ENCODE assay signal across 20 cellular contexts in the genomic region with DNA sequence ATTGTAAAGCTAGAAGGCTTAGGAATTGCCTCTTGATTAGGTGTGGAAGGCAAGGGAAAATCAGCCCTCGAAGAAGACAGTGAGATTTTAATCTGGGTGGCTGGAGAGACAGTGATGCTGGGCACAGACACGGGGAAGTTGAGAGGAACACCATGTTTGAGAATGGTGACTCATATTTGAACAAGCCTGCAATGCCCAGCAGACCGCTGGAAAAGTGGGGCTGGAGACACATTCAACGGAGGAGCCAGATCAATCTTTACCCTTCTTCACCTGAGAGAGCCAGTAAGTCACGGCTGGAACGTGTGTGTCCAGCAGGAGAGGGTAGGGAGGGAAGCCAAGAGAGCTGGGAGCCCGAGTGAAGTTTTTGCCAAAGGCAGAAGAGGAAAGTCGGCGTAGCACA. TPM values are rescaled to one million over a fixed set of nuclear protein-coding genes. Genes with fewer than 3 reads are reported as not detected.
DNase-seq lines count a peak whose midpoint lies in the region; ATAC-seq, FAIRE-seq and TF ChIP-seq lines count a peak whose summit lies in the region.
"Had no signal": no experiment of that assay in that cellular context is flagged by ENCODE, and none has a peak within 500 bp of the region (broad histone marks: within the 10 kb centered on the region; RNA-seq: fewer than 3 reads in every experiment).

No MANE protein-coding gene starts in this region.

- no peak for DNase-seq in A549 (ENCODE audit: low read depth in 1 of 2, low spot score in 1 of 2)
- peak; percentile 48 for DNase-seq in PC-3
- no peak for DNase-seq in gastrocnemius medialis
- no peak for DNase-seq in vagina (ENCODE audit: extremely low spot score in 2 of 2)
- no peak for DNase-seq in SHP77 (lab: John Stamatoyannopoulos, UW)
- no peak for DNase-seq in kidney glomerular epithelial cell (lab: John Stamatoyannopoulos, UW)
- DNase-seq: CD4-positive, alpha-beta memory T cell; DMS 273 treated with DMSO at 0.1 percent for 48 hours; DMS79; GF-D8; H7; HFFc6; KG1 had no signal

- H3K9ac ChIP-seq in PC-3 (ENCODE audit: low read length): no peak overlapping the region
- H3K9ac ChIP-seq: BLaER1 had no signal

- H3K4me3 ChIP-seq in A549 (no peak overlapping the region), PC-3 (ENCODE audit: low read length) (no peak overlapping the region), gastrocnemius medialis (no peak overlapping the region), vagina (no peak overlapping the region)
- H3K4me3 ChIP-seq: BLaER1, GM23338 had no signal

- H3K27ac ChIP-seq in A549: no peak overlapping the region
- no peak overlapping the region for H3K27ac ChIP-seq in PC-3 (ENCODE audit: low read length)
- peak overlapping the region in 3 of 4 donors; percentile 79 to 92 (median 89) for H3K27ac ChIP-seq in gastrocnemius medialis
- H3K27ac ChIP-seq in vagina: peak overlapping the region; percentile 93
- H3K27ac ChIP-seq: 22Rv1, BLaER1 had no signal

- 13% methylated on average over 9 of the region's 9 CpGs for WGBS in A549 (ENCODE audit: missing lambda C conversion rate)

- H2AFZ ChIP-seq in PC-3 (ENCODE audit: low read length): peak overlapping the region; percentile 3; the same call in 1 of the 2 replicates
- H2AFZ ChIP-seq: GM23338 had no signal

- H3K27me3 ChIP-seq in PC-3 (ENCODE audit: low read length) (peaks cover 3% of the 10 kb centered on the region), gastrocnemius medialis (no peaks in the 10 kb centered on the region), vagina (no peaks in the 10 kb centered on the region)

- H3K9me3 ChIP-seq in A549: no peaks in the 10 kb centered on the region; the same call in 2 of the 3 replicates
- no peaks in the 10 kb centered on the region for H3K9me3 ChIP-seq in PC-3 (ENCODE audit: low read length)
- H3K9me3 ChIP-seq in gastrocnemius medialis: no peaks in the 10 kb centered on the region
- H3K9me3 ChIP-seq in vagina: no peaks in the 10 kb centered on the region

- H3K9me2 ChIP-seq in PC-3 (replicated peaks; ENCODE audit: low read length): no peaks in the 10 kb centered on the region

- POLR2A ChIA-PET in A549 (lab: Yijun Ruan, JAX) (no interaction called here), PC-3 (lab: Charles Lee; ENCODE audit: unreplicated experiment) (no interaction called here)

- in situ Hi-C loops in gastrocnemius medialis (cut with MboI; ENCODE audit: low sequenced_read_pairs in 4 of 4): no loop called here

- H3K79me2 ChIP-seq in PC-3 (ENCODE audit: low read length): peaks cover 2% of the 10 kb centered on the region; the same call in 1 of the 2 replicates

- ATAC-seq in A549 (peak; percentile 45 to 61; a peak in 2 of 6 replicates), PC-3 (peak; percentile 76), gastrocnemius medialis (no peak), HG02884 (IDR thresholded peaks at IDR 0.05; ENCODE audit: unreplicated experiment) (no peak)
- ATAC-seq: GM23338, HCT116 had no signal

- H4K20me1 ChIP-seq in PC-3 (ENCODE audit: low read length): no peaks in the 10 kb centered on the region

- no peak for FAIRE-seq in A549 (lab: Jason Lieb, UNC)

- no TSS peak for BruUV-seq in PC-3 (replicated peaks; lab: Mats Ljungman, UMichigan)

- no peak for TF ChIP-seq EP300 in A549 (IDR thresholded peaks at IDR 0.05)

- TF ChIP-seq RAD21 in A549 (conservative IDR thresholded peaks at IDR 0.05 in 1 of 2, IDR thresholded peaks at IDR 0.05 in 1 of 2): no peak

- TF ChIP-seq POLR2A in A549 (IDR thresholded peaks at IDR 0.05; ENCODE audit: low read length) (no peak), gastrocnemius medialis (IDR thresholded peaks at IDR 0.05) (no peak), vagina (IDR thresholded peaks at IDR 0.05) (no peak)

- H3K36me3 ChIP-seq in PC-3 (ENCODE audit: low read depth, low read length) (no peaks in the 10 kb centered on the region), gastrocnemius medialis (no peaks in the 10 kb centered on the region), vagina (no peaks in the 10 kb centered on the region)
- H3K36me3 ChIP-seq: BLaER1 had no signal

- intact Hi-C loops in PC-3 (cut with micrococcal nuclease): no loop called here
- intact Hi-C loops in gastrocnemius medialis (cut with DNase I; ENCODE audit: low total_unique reads): loop anchor here (5.0 kb wide), 1 partner anchor 36 kb away; no protein-coding TSS in a partner anchor
- intact Hi-C loops in vagina (cut with DNase I): no loop called here

- H3K4me1 ChIP-seq in A549 (0 out of 3 replicates have a peak, but pooled peaks cover 4% of the 10 kb centered on the region), PC-3 (ENCODE audit: insufficient read depth, low read length) (peaks cover 17% of the 10 kb centered on the region), gastrocnemius medialis (peaks cover 22 to 24% of the 10 kb centered on the region in 2 donors), vagina (peaks cover 9% of the 10 kb centered on the region)

- no peak for TF ChIP-seq CTCF in A549 (IDR thresholded peaks at IDR 0.05)
- TF ChIP-seq CTCF in PC-3 (conservative IDR thresholded peaks at IDR 0.05; ENCODE audit: low read depth, low read length): no peak
- TF ChIP-seq CTCF in gastrocnemius medialis (IDR thresholded peaks at IDR 0.05 in 4 of 5, conservative IDR thresholded peaks at IDR 0.05 in 1 of 5): no peak
- no peak for TF ChIP-seq CTCF in vagina (IDR thresholded peaks at IDR 0.05)

- H3K4me2 ChIP-seq in A549 (no peak overlapping the region; the same call in 2 of the 3 replicates), PC-3 (ENCODE audit: low read length) (peak overlapping the region; percentile 35; the same call in 1 of the 2 replicates)
- H3K4me2 ChIP-seq: BLaER1, GM23338 had no signal

- no peaks in the 10 kb centered on the region for H3F3A ChIP-seq in PC-3 (ENCODE audit: low read length, unreplicated experiment)

- CTCF ChIA-PET in A549 (lab: Yijun Ruan, JAX): no interaction called here
- CTCF ChIA-PET in PC-3 (lab: Charles Lee): no interaction called here

TF ChIP-seq in A549, 52 proteins besides CTCF, POLR2A, EP300 and RAD21:
- TF ChIP-seq FOSL2 (IDR thresholded peaks at IDR 0.05) (no peak), FOSL2 (CRISPR knock-in tag; IDR thresholded peaks at IDR 0.05) (no peak), POLR2AphosphoS2 (conservative IDR thresholded peaks at IDR 0.05; ENCODE audit: low read length) (no peak), FOSB (CRISPR knock-in tag; IDR thresholded peaks at IDR 0.05) (no peak), HDAC2 (IDR thresholded peaks at IDR 0.05) (no peak), FOXS1 (CRISPR knock-in tag; IDR thresholded peaks at IDR 0.05) (no peak), CHD4 (IDR thresholded peaks at IDR 0.05; ENCODE audit: borderline replicate concordance) (no peak), KDM1A (IDR thresholded peaks at IDR 0.05; ENCODE audit: low read depth) (no peak), CBX8 (IDR thresholded peaks at IDR 0.05) (no peak), JUNB (IDR thresholded peaks at IDR 0.05) (no peak), HOXA7 (CRISPR knock-in tag; IDR thresholded peaks at IDR 0.05) (no peak), MAZ (IDR thresholded peaks at IDR 0.05; ENCODE audit: borderline replicate concordance, low read depth, low read length) (no peak)
- TF ChIP-seq, protein P1, sequence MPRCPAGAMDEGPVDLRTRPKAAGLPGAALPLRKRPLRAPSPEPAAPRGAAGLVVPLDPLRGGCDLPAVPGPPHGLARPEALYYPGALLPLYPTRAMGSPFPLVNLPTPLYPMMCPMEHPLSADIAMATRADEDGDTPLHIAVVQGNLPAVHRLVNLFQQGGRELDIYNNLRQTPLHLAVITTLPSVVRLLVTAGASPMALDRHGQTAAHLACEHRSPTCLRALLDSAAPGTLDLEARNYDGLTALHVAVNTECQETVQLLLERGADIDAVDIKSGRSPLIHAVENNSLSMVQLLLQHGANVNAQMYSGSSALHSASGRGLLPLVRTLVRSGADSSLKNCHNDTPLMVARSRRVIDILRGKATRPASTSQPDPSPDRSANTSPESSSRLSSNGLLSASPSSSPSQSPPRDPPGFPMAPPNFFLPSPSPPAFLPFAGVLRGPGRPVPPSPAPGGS (IDR thresholded peaks at IDR 0.05): no peak
- TF ChIP-seq, protein P2, sequence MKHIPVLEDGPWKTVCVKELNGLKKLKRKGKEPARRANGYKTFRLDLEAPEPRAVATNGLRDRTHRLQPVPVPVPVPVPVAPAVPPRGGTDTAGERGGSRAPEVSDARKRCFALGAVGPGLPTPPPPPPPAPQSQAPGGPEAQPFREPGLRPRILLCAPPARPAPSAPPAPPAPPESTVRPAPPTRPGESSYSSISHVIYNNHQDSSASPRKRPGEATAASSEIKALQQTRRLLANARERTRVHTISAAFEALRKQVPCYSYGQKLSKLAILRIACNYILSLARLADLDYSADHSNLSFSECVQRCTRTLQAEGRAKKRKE (CRISPR knock-in tag; IDR thresholded peaks at IDR 0.05; ENCODE audit: low read depth): no peak
- TF ChIP-seq, protein P3, sequence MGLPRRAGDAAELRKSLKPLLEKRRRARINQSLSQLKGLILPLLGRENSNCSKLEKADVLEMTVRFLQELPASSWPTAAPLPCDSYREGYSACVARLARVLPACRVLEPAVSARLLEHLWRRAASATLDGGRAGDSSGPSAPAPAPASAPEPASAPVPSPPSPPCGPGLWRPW (IDR thresholded peaks at IDR 0.05): no peak

RNA-seq across cellular contexts. Expression of a gene that starts 3.7 kb away (rescaled TPM):
- polyA plus RNA-seq in A549 (2011; rRNA removed) (not detected in 2 replicates), A549 (2017; fragmentation: RNase III; extraction: RNeasy Plus Mini Kit Qiagen cat#74134 plus additional on column Dnase treatment) (not detected in 3 replicates)
- polyA plus RNA-seq in A549 (2012; cell fraction: cytosol; rRNA removed): not detected in 2 replicates
- not detected in 2 replicates for polyA plus RNA-seq in A549 (2012; cell fraction: nucleus; rRNA removed)
- not detected in 2 replicates for polyA minus RNA-seq in A549 (2011; rRNA and poly(A)+ RNA removed)
- total RNA-seq in PC-3 (2014; rRNA removed) (2.2 and 5.9 TPM in 2 replicates), gastrocnemius medialis (1 to 10 TPM in 3 of 4 donors, under 1 TPM in 1; 0.61 to 1.1 (median 1.1) TPM), vagina (50.3 TPM)
- total RNA-seq: A673, Daoy had no signal
- polyA plus RNA-seq: GM23338 had no signal

Comparison
In these comparisons a context has a peak if more than half of its experiments do, and no peak if none do; other contexts are left out.
1. ATAC-seq: peak in A549 (2 of 2) and PC-3 (single experiment); none in gastrocnemius medialis (0 of 2) and HG02884 (single experiment).
2. H3K27ac ChIP-seq: peak in gastrocnemius medialis (3 of 4) and vagina (single experiment); none in A549 (0 of 2) and PC-3 (single experiment).